19 cellular contexts compared by ENCODE assay signal in genomic region chr6:2035046-2035445, GRCh38.
"Had no signal": no experiment of that assay in that cellular context is flagged by ENCODE, and none has a peak within 500 bp of the region (broad histone marks: within the 10 kb centered on the region; RNA-seq: fewer than 3 reads in every experiment).

No MANE protein-coding gene starts in this region.

- H3K27me3 ChIP-seq: gastrocnemius medialis, heart right ventricle, tibial nerve, uterus had no signal

- H3K27ac ChIP-seq: gastrocnemius medialis, heart right ventricle, tibial nerve, uterus had no signal

- H3K4me1 ChIP-seq: gastrocnemius medialis, tibial nerve, uterus had no signal

- H3K9me3 ChIP-seq: gastrocnemius medialis, heart right ventricle, tibial nerve, uterus had no signal

- ATAC-seq: activated naive CD4-positive, alpha-beta T cell treated with anti-CD3 and anti-CD28 coated beads, Interleukin-2, amount 50 U/mL, for 72 hours; activated T-cell treated with anti-CD3 and anti-CD28 coated beads, Interleukin-2, amount 50 U/mL, for 72 hours; gastrocnemius medialis; heart right ventricle; stimulated activated memory B cell treated with anti-CD40 and anti-IgM and Interleukin-4, amounts not matched to agents 10 μg/mL and 1 μg/mL and 100 μg/mL, for 72 hours had no signal

- H3K36me3 ChIP-seq: gastrocnemius medialis, heart right ventricle, tibial nerve, uterus had no signal

- DNase-seq: activated B cell treated with CpG ODN at 0.5 μM for 24 hours; activated CD4-positive, alpha-beta T cell treated with anti-CD3 and anti-CD28 coated beads for 48 hours; activated CD8-positive, alpha-beta memory T cell treated with anti-CD3 and anti-CD28 coated beads, Interleukin-2, amount 50 U/mL, for 48 hours; activated gamma-delta T cell; activated T-cell treated with anti-CD3 and anti-CD28 coated beads, Interleukin-2, amount 50 U/mL, for 72 hours; amniotic stem cell; central memory CD4-positive, alpha-beta T cell; effector memory CD4-positive, alpha-beta T cell; gastrocnemius medialis; heart right ventricle; mesendoderm; nephron progenitor cell; occipital lobe; stimulated activated CD4-positive, alpha-beta T cell treated with anti-CD3 and anti-CD28 coated beads, Interleukin-2, amount 100 ng/mL, for 48 hours; uterus had no signal

- FAIRE-seq: islet of Langerhans had no signal

- H3K4me3 ChIP-seq: gastrocnemius medialis, heart right ventricle, tibial nerve, uterus had no signal
